9 cellular contexts compared by ENCODE assay signal in the genomic region with DNA sequence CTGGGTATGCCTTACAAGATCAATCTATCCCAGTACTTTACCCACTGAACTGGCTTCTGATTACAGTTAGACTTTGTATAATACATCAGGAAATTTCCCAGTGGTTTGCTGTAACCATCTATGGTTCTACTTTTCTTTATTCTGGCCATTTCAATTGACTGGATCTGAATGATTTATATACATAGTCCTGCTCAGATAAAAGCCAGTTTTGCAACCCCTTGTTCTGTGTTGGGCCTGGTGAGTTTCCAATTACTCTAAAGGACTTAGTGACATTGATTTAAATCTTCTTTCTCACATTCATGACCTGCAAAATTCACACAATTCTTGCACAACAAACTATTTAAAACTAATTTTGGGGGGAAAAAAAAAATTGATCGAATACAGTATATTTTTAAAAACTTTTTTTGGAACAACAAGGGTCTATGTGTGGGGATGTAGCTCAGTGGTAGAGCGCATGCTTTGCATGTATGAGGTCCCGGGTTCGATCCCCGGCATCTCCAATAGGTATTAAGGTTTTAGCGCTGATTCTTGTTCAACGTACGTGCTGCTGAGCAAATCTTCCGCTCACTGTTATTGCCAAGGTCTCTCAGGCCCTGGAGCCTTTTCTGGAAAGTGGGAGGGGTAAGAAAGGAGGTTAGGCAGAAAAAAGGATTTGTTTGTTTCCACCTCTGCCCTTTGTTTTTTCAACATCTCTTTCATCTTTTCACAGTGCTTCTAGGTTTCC.
A peak's percentile ranks its signal among the peaks of the same experiment; 100 is the strongest.
DNase-seq lines count a peak whose midpoint lies in the region; ATAC-seq, FAIRE-seq and TF ChIP-seq lines count a peak whose summit lies in the region.
"Had no signal": no experiment of that assay in that cellular context is flagged by ENCODE, and none has a peak within 500 bp of the region (broad histone marks: within the 10 kb centered on the region; RNA-seq: fewer than 3 reads in every experiment).

No MANE protein-coding gene starts in this region.

- ATAC-seq in activated T-cell treated with anti-CD3 and anti-CD28 coated beads, Interleukin-2, amount 50 U/mL, for 72 hours (replicated peaks in 1 of 2), result peak; percentile 60 to 71
- no peak for ATAC-seq in HG02759 (IDR thresholded peaks at IDR 0.05; ENCODE audit: unreplicated experiment)
- no peak for ATAC-seq in heart left ventricle

- no peak overlapping the region for H3K4me3 Mint-ChIP-seq in activated T-cell treated with anti-CD3 and anti-CD28 coated beads, Interleukin-2, amount 50 U/mL, for 72 hours
- H3K4me3 Mint-ChIP-seq in neural crest cell, result peak overlapping the region; percentile 71
- H3K4me3 Mint-ChIP-seq: natural killer cell treated with Interleukin-12 subunit alpha and Interleukin-12 subunit beta and Interleukin-15 and Interleukin-18, amount 100 ng/mL, for 72 hours had no signal

- no peak for TF ChIP-seq POLR2A in heart left ventricle (IDR thresholded peaks at IDR 0.05)

- peaks cover 7% of the 10 kb centered on the region for H3K4me1 Mint-ChIP-seq in activated T-cell treated with anti-CD3 and anti-CD28 coated beads, Interleukin-2, amount 50 U/mL, for 72 hours (ENCODE audit: low read depth)
- peaks cover 9% of the 10 kb centered on the region for H3K4me1 Mint-ChIP-seq in neural crest cell

- intact Hi-C loops in heart left ventricle (cut with DNase I), result no loop called here

- no peak overlapping the region for H3K4me3 ChIP-seq in heart left ventricle

- no peaks in the 10 kb centered on the region for H3K9me3 ChIP-seq in heart left ventricle

- H3K9me3 Mint-ChIP-seq in activated T-cell treated with anti-CD3 and anti-CD28 coated beads, Interleukin-2, amount 50 U/mL, for 72 hours, result no peaks in the 10 kb centered on the region
- peaks cover 5% of the 10 kb centered on the region for H3K9me3 Mint-ChIP-seq in neural crest cell
- H3K9me3 Mint-ChIP-seq: natural killer cell treated with Interleukin-12 subunit alpha and Interleukin-12 subunit beta and Interleukin-15 and Interleukin-18, amount 100 ng/mL, for 72 hours had no signal

- H3K36me3 Mint-ChIP-seq in activated T-cell treated with anti-CD3 and anti-CD28 coated beads, Interleukin-2, amount 50 U/mL, for 72 hours (ENCODE audit: insufficient read depth in 2 of 2), result peaks cover 0 to under 1% of the 10 kb centered on the region in 2 donors
- H3K36me3 Mint-ChIP-seq in neural crest cell (ENCODE audit: low read depth), result no peaks in the 10 kb centered on the region
- H3K36me3 Mint-ChIP-seq: natural killer cell treated with Interleukin-12 subunit alpha and Interleukin-12 subunit beta and Interleukin-15 and Interleukin-18, amount 100 ng/mL, for 72 hours had no signal

- no peak overlapping the region for H3K27ac ChIP-seq in heart left ventricle

- H3K27ac Mint-ChIP-seq in activated T-cell treated with anti-CD3 and anti-CD28 coated beads, Interleukin-2, amount 50 U/mL, for 72 hours, result peak overlapping the region; percentile 95
- no peak overlapping the region for H3K27ac Mint-ChIP-seq in neural crest cell (ENCODE audit: unreplicated experiment)
- H3K27ac Mint-ChIP-seq: natural killer cell treated with Interleukin-12 subunit alpha and Interleukin-12 subunit beta and Interleukin-15 and Interleukin-18, amount 100 ng/mL, for 72 hours had no signal

- no peak for FAIRE-seq in D721Med (lab: Jason Lieb, UNC)

- DNase-seq in GM03348 (ENCODE audit: low spot score) (peak; percentile 35), M059J (ENCODE audit: low read depth) (peak; percentile 90), neural crest cell (ENCODE audit: low read depth, low spot score) (peak; percentile 36), GM19240 (ENCODE audit: insufficient read length, low spot score) (no peak), heart left ventricle (no peak), D721Med (ENCODE audit: insufficient read length, low spot score) (no peak)
- DNase-seq in activated T-cell treated with anti-CD3 and anti-CD28 coated beads, Interleukin-2, amount 50 U/mL, for 72 hours, result peak; percentile 31 to 35

- peaks cover 0 to 42% (median 7%) of the 10 kb centered on the region in 9 donors for H3K27me3 ChIP-seq in heart left ventricle

- 21 to 27% (median 23%) methylated on average over 9 of the region's 9 CpGs for WGBS in heart left ventricle, 4 donors

- peaks cover 25% of the 10 kb centered on the region for H3K27me3 Mint-ChIP-seq in activated T-cell treated with anti-CD3 and anti-CD28 coated beads, Interleukin-2, amount 50 U/mL, for 72 hours (ENCODE audit: low read depth)
- peaks cover 15% of the 10 kb centered on the region for H3K27me3 Mint-ChIP-seq in neural crest cell (ENCODE audit: low read depth)

- peaks cover 0 to 2% (median 0%) of the 10 kb centered on the region in 12 donors for H3K4me1 ChIP-seq in heart left ventricle

- no peak for TF ChIP-seq CTCF in neural crest cell (conservative IDR thresholded peaks at IDR 0.05)
- TF ChIP-seq CTCF in heart left ventricle (IDR thresholded peaks at IDR 0.05), result no peak
- no peak for TF ChIP-seq CTCF in D721Med (IDR thresholded peaks at IDR 0.05; ENCODE audit: insufficient read depth, missing control alignments)

- no peaks in the 10 kb centered on the region for H3K36me3 ChIP-seq in heart left ventricle

Comparison
In these comparisons a context has a peak if more than half of its experiments do, and no peak if none do; other contexts are left out.
1. DNase-seq: peak in GM03348 (single experiment), M059J (single experiment), activated T-cell treated with anti-CD3 and anti-CD28 coated beads, Interleukin-2, amount 50 U/mL, for 72 hours (2 of 2) and neural crest cell (single experiment); none in GM19240 (single experiment), heart left ventricle (0 of 5) and D721Med (single experiment).
2. ATAC-seq: peak in activated T-cell treated with anti-CD3 and anti-CD28 coated beads, Interleukin-2, amount 50 U/mL, for 72 hours (2 of 2); none in HG02759 (single experiment) and heart left ventricle (0 of 4).